8 cellular contexts compared by ENCODE assay signal in genomic region chr1:26378088-26378878, GRCh38.
DNase-seq lines count a peak whose midpoint lies in the region; ATAC-seq and TF ChIP-seq lines count a peak whose summit lies in the region.

No MANE protein-coding gene starts in this region.

- H3K27ac ChIP-seq in tibial artery, result no peak overlapping the region

- no peaks in the 10 kb centered on the region for H3K9me3 ChIP-seq in tibial artery

- no peak overlapping the region for H3K4me3 ChIP-seq in tibial artery

- H3K36me3 ChIP-seq in tibial artery, result no peaks in the 10 kb centered on the region

- peaks cover 0 to 18% of the 10 kb centered on the region in 2 donors for H3K27me3 ChIP-seq in tibial artery

- DNase-seq in ELR (ENCODE audit: low read depth), result peak; percentile 93
- DNase-seq in RPMI8226, result peak; percentile 29
- DNase-seq in activated T-helper 9 cell treated with anti-CD3 and anti-CD28 coated beads, Interleukin-2, amount 50 U/mL, for 16 hours (ENCODE audit: low read depth), result peak; percentile 60
- peak; percentile 57 for DNase-seq in inferior parietal cortex (ENCODE audit: extremely low spot score)
- peak; percentile 73 to 78 for DNase-seq in stimulated activated CD8-positive, alpha-beta memory T cell treated with anti-CD3 and anti-CD28 coated beads, Interleukin-15, amount 100 ng/mL, for 48 hours (ENCODE audit: low read depth in 2 of 2)
- no peak for DNase-seq in tibial artery

- peaks cover 0 to 7% (median 0%) of the 10 kb centered on the region in 4 donors for H3K4me1 ChIP-seq in tibial artery

- no peak for TF ChIP-seq CTCF in tibial artery (IDR thresholded peaks at IDR 0.05)

- intact Hi-C loops in tibial artery (cut with DNase I; ENCODE audit: low total_unique reads), result no loop called here

- ATAC-seq in HG02798 (IDR thresholded peaks at IDR 0.05; ENCODE audit: poor library complexity, unreplicated experiment), result peak; percentile 96
- ATAC-seq in GM19397 (IDR thresholded peaks at IDR 0.05; ENCODE audit: unreplicated experiment), result no peak

Comparison
In these comparisons a context has a peak if more than half of its experiments do, and no peak if none do; other contexts are left out.
1. DNase-seq: peak in ELR (single experiment), RPMI8226 (single experiment), activated T-helper 9 cell treated with anti-CD3 and anti-CD28 coated beads, Interleukin-2, amount 50 U/mL, for 16 hours (single experiment), inferior parietal cortex (single experiment) and stimulated activated CD8-positive, alpha-beta memory T cell treated with anti-CD3 and anti-CD28 coated beads, Interleukin-15, amount 100 ng/mL, for 48 hours (2 of 2); none in tibial artery (0 of 2).